8 cellular contexts compared by ENCODE assay signal in genomic region chrX:131830400-131831184, GRCh38.
A peak's percentile ranks its signal among the peaks of the same experiment; 100 is the strongest.
DNase-seq lines count a peak whose midpoint lies in the region; ATAC-seq, FAIRE-seq and TF ChIP-seq lines count a peak whose summit lies in the region.

No MANE protein-coding gene starts in this region.

- TF ChIP-seq POLR2A in gastrocnemius medialis (IDR thresholded peaks at IDR 0.05): no peak

- FAIRE-seq in RCC 7860 (lab: Jason Lieb, UNC): peak; percentile 42

- no peaks in the 10 kb centered on the region for H3K36me3 ChIP-seq in iPS DF 6.9 (ENCODE audit: control insufficient read depth, insufficient read depth, low read length)
- no peaks in the 10 kb centered on the region for H3K36me3 ChIP-seq in gastrocnemius medialis

- in situ Hi-C loops in KBM-7 (cut with MboI; ENCODE audit: low pct_unique_long_range_greater_than_20kb, low sequenced_read_pairs): loop anchor here (10.0 to 25.0 kb wide), 2 partner anchors 382 to 784 kb away; partner anchors contain the start of gene RAP2C
- in situ Hi-C loops in astrocyte of the spinal cord (cut with HindIII; ENCODE audit: low sequenced_read_pairs): no loop called here
- in situ Hi-C loops in gastrocnemius medialis (cut with MboI; ENCODE audit: low sequenced_read_pairs in 4 of 4): loop anchor here in 1 of 4 donors (25.0 kb wide), 1 partner anchor 782 kb away; no protein-coding TSS in a partner anchor

- WGBS in iPS DF 6.9 (ENCODE audit: insufficient coverage, insufficient read length): no CpG with 5 or more reads among the region's 15 CpGs

- H3K27ac ChIP-seq in iPS DF 6.9 (ENCODE audit: low read length) (no peak overlapping the region), gastrocnemius medialis (peak overlapping the region; percentile 49 to 71 (median 56))

- no peaks in the 10 kb centered on the region for H3K27me3 ChIP-seq in iPS DF 6.9 (ENCODE audit: control insufficient read depth, insufficient read depth, low read length)
- H3K27me3 ChIP-seq in gastrocnemius medialis: no peaks in the 10 kb centered on the region

- peak; percentile 94 for DNase-seq in DMS153 treated with DMSO at 0.1 percent for 48 hours (lab: John Stamatoyannopoulos, UW; ENCODE audit: unreplicated experiment)
- DNase-seq in KBM-7: peak; percentile 98
- DNase-seq in RCC 7860 (ENCODE audit: low spot score): peak; percentile 31
- DNase-seq in astrocyte of the spinal cord (ENCODE audit: low read depth, low spot score): peak; percentile 83
- DNase-seq in iPS DF 6.9 (ENCODE audit: low read depth, low spot score): peak; percentile 66
- peak; percentile 5 to 32 for DNase-seq in gastrocnemius medialis

- TF ChIP-seq CTCF in astrocyte of the spinal cord (IDR thresholded peaks at IDR 0.05; ENCODE audit: low read depth, low read length): peak; percentile 49
- TF ChIP-seq CTCF in gastrocnemius medialis (IDR thresholded peaks at IDR 0.05 in 4 of 5, conservative IDR thresholded peaks at IDR 0.05 in 1 of 5): peak in 4 of 5 experiments; percentile 29 to 73 (median 60)

- intact Hi-C loops in gastrocnemius medialis (cut with DNase I; ENCODE audit: low total_unique reads): no loop called here

- H3K4me1 ChIP-seq in iPS DF 6.9 (ENCODE audit: control insufficient read depth, insufficient read depth, low read length) (no peaks in the 10 kb centered on the region), gastrocnemius medialis (peaks cover 0 to 10% of the 10 kb centered on the region in 2 donors)

- H3K9me3 ChIP-seq in iPS DF 6.9 (ENCODE audit: control insufficient read depth, insufficient read depth, low read length): no peaks in the 10 kb centered on the region
- no peaks in the 10 kb centered on the region for H3K9me3 ChIP-seq in gastrocnemius medialis

- H3K4me3 ChIP-seq in astrocyte of the spinal cord (ENCODE audit: low read depth, low read length): peak overlapping the region; percentile 29
- peak overlapping the region; percentile 88; the same call in 1 of the 2 replicates for H3K4me3 ChIP-seq in iPS DF 6.9 (ENCODE audit: low read length)
- peak overlapping the region in 2 of 4 donors; percentile 42 to 45 for H3K4me3 ChIP-seq in gastrocnemius medialis

- ATAC-seq in GM21526 (IDR thresholded peaks at IDR 0.05; ENCODE audit: low FRiP score, unreplicated experiment) (peak; percentile 72), gastrocnemius medialis (peak in 1 of 2 donors; percentile 60), GM18867 (IDR thresholded peaks at IDR 0.05; ENCODE audit: unreplicated experiment) (no peak)

Comparison
In these comparisons a context has a peak if more than half of its experiments do, and no peak if none do; other contexts are left out.
1. DNase-seq: peak in every context shown above with its lines; median percentile 98 in KBM-7; 94 in DMS153 treated with DMSO at 0.1 percent for 48 hours; 83 in astrocyte of the spinal cord; 66 in iPS DF 6.9; 31 in RCC 7860; 18 in gastrocnemius medialis.